10 cellular contexts compared by ENCODE assay signal in genomic region chr2:179344280-179344961, GRCh38.
DNase-seq lines count a peak whose midpoint lies in the region; ATAC-seq and TF ChIP-seq lines count a peak whose summit lies in the region.
"Had no signal": no experiment of that assay in that cellular context is flagged by ENCODE, and none has a peak within 500 bp of the region (broad histone marks: within the 10 kb centered on the region; RNA-seq: fewer than 3 reads in every experiment).

No MANE protein-coding gene starts in this region.

- H3K4me1 Mint-ChIP-seq in progenitor cell of endocrine pancreas (ENCODE audit: low read depth) (peaks cover 9% of the 10 kb centered on the region), glutamatergic neuron (ENCODE audit: low read depth, unreplicated experiment) (no peaks in the 10 kb centered on the region)

- intact Hi-C loops in PC-9 (cut with micrococcal nuclease; ENCODE audit: unreplicated experiment): loop anchor here (5.0 to 10.0 kb wide), 2 partner anchors 430 to 582 kb away; no protein-coding TSS in a partner anchor

- H3K4me3 ChIP-seq in PC-9 (no peak overlapping the region), fibroblast of villous mesenchyme (ENCODE audit: low read depth, low read length) (no peak overlapping the region)
- H3K4me3 ChIP-seq: Peyer's patch had no signal

- no peaks in the 10 kb centered on the region for H3K27me3 ChIP-seq in PC-9 (ENCODE audit: insufficient read depth, low read depth)
- H3K27me3 ChIP-seq: Peyer's patch had no signal

- TF ChIP-seq CTCF in PC-9 (conservative IDR thresholded peaks at IDR 0.05) (no peak), fibroblast of villous mesenchyme (IDR thresholded peaks at IDR 0.05; ENCODE audit: insufficient read depth, low read depth, low read length) (no peak), progenitor cell of endocrine pancreas (IDR thresholded peaks at IDR 0.05; ENCODE audit: unreplicated experiment) (no peak), glutamatergic neuron (IDR thresholded peaks at IDR 0.05; ENCODE audit: partially characterized antibody, unreplicated experiment) (no peak)

- no peaks in the 10 kb centered on the region for H3F3A ChIP-seq in PC-9 (ENCODE audit: insufficient read depth, low read depth)

- no peaks in the 10 kb centered on the region for H4K20me1 ChIP-seq in PC-9 (ENCODE audit: insufficient read depth)

- no TSS peak for BruUV-seq in PC-9 (replicated peaks; lab: Mats Ljungman, UMichigan)

- H3K9me3 Mint-ChIP-seq in progenitor cell of endocrine pancreas (ENCODE audit: low read depth) (no peaks in the 10 kb centered on the region), glutamatergic neuron (ENCODE audit: unreplicated experiment) (no peaks in the 10 kb centered on the region)

- H3K36me3 Mint-ChIP-seq in progenitor cell of endocrine pancreas (ENCODE audit: insufficient read depth) (no peaks in the 10 kb centered on the region), glutamatergic neuron (ENCODE audit: unreplicated experiment) (no peaks in the 10 kb centered on the region)

- H3K27ac Mint-ChIP-seq in progenitor cell of endocrine pancreas: peak overlapping the region; percentile 53
- no peak overlapping the region for H3K27ac Mint-ChIP-seq in glutamatergic neuron (ENCODE audit: unreplicated experiment)
- H3K27ac Mint-ChIP-seq: effector memory CD8-positive, alpha-beta T cell had no signal

- no peaks in the 10 kb centered on the region for H3K9me2 ChIP-seq in PC-9 (ENCODE audit: insufficient read depth)

- ATAC-seq in GM21723 (IDR thresholded peaks at IDR 0.05; ENCODE audit: unreplicated experiment) (no peak), HG02938 (IDR thresholded peaks at IDR 0.05; ENCODE audit: unreplicated experiment) (no peak)
- ATAC-seq: effector memory CD8-positive, alpha-beta T cell had no signal

- peak overlapping the region; percentile 8; the same call in 1 of the 2 replicates for H3K4me2 ChIP-seq in PC-9

- H3K4me3 Mint-ChIP-seq in progenitor cell of endocrine pancreas (ENCODE audit: low read depth) (no peak overlapping the region), glutamatergic neuron (ENCODE audit: unreplicated experiment) (no peak overlapping the region)
- H3K4me3 Mint-ChIP-seq: effector memory CD8-positive, alpha-beta T cell had no signal

- peak; percentile 42 for DNase-seq in DMS53 treated with DMSO at 0.1 percent for 48 hours (lab: John Stamatoyannopoulos, UW; ENCODE audit: unreplicated experiment)
- peak in 1 of 2 experiments; percentile 16 for DNase-seq in PC-9
- peak; percentile 45 for DNase-seq in fibroblast of villous mesenchyme (ENCODE audit: low read depth)
- no peak for DNase-seq in progenitor cell of endocrine pancreas (ENCODE audit: low spot score, unreplicated experiment)
- DNase-seq in HuH-7 (ENCODE audit: low spot score): no peak
- no peak for DNase-seq in glutamatergic neuron
- DNase-seq: effector memory CD8-positive, alpha-beta T cell; Peyer's patch had no signal

- CTCF ChIA-PET in PC-9 (lab: Charles Lee): interaction anchor here (0.6 to 1.0 kb wide), 7 partner anchors 12 to 334 kb away, joined by 3 to 10 read pairs (median 4); no protein-coding TSS in a partner anchor

- no peaks in the 10 kb centered on the region for H3K36me3 ChIP-seq in PC-9 (ENCODE audit: low read depth)
- H3K36me3 ChIP-seq: Peyer's patch had no signal

- H3K79me2 ChIP-seq in PC-9 (ENCODE audit: low read depth): no peaks in the 10 kb centered on the region

- POLR2A ChIA-PET in PC-9 (lab: Charles Lee; ENCODE audit: unreplicated experiment): interaction anchor here (0.6 to 0.7 kb wide), 3 partner anchors 67 to 479 kb away, joined by 5 to 7 read pairs (median 5); no protein-coding TSS in a partner anchor

- H2AFZ ChIP-seq in PC-9: peak overlapping the region; percentile 75

- peak overlapping the region; percentile 48 for H3K27ac ChIP-seq in PC-9
- H3K27ac ChIP-seq: Peyer's patch had no signal

- H3K4me1 ChIP-seq in PC-9 (replicated peaks; ENCODE audit: insufficient read depth): peaks cover 22% of the 10 kb centered on the region

- H3K27me3 Mint-ChIP-seq in progenitor cell of endocrine pancreas: no peaks in the 10 kb centered on the region
- no peaks in the 10 kb centered on the region for H3K27me3 Mint-ChIP-seq in glutamatergic neuron (ENCODE audit: unreplicated experiment)
- H3K27me3 Mint-ChIP-seq: effector memory CD8-positive, alpha-beta T cell had no signal

- H3K9me3 ChIP-seq in PC-9 (ENCODE audit: insufficient read depth, low read depth): no peaks in the 10 kb centered on the region
- H3K9me3 ChIP-seq: Peyer's patch had no signal

Comparison
In these comparisons a context has a peak if more than half of its experiments do, and no peak if none do; other contexts are left out.
1. DNase-seq: peak in DMS53 treated with DMSO at 0.1 percent for 48 hours (single experiment) and fibroblast of villous mesenchyme (single experiment); none in progenitor cell of endocrine pancreas (single experiment), HuH-7 (single experiment) and glutamatergic neuron (single experiment).